9 cellular contexts compared by ENCODE assay signal in genomic region chr16:78045865-78046581, GRCh38. TPM values are rescaled to one million over a fixed set of nuclear protein-coding genes. Genes with fewer than 3 reads are reported as not detected.
DNase-seq lines count a peak whose midpoint lies in the region; ATAC-seq, FAIRE-seq and TF ChIP-seq lines count a peak whose summit lies in the region.
"Had no signal": no experiment of that assay in that cellular context is flagged by ENCODE, and none has a peak within 500 bp of the region (broad histone marks: within the 10 kb centered on the region; RNA-seq: fewer than 3 reads in every experiment).

No MANE protein-coding gene starts in this region.

- H3K79me2 ChIP-seq in astrocyte (ENCODE audit: insufficient read depth, low read length) = no peaks in the 10 kb centered on the region

- no peak overlapping the region for H2AFZ ChIP-seq in astrocyte (ENCODE audit: low read depth, low read length)

- no peak for FAIRE-seq in astrocyte (lab: Jason Lieb, UNC)

- H3K36me3 Mint-ChIP-seq in astrocyte (ENCODE audit: low read depth, unreplicated experiment) = no peaks in the 10 kb centered on the region

- H3K9ac ChIP-seq in astrocyte (ENCODE audit: low read length) = no peak overlapping the region

- no peaks in the 10 kb centered on the region for H3K4me1 Mint-ChIP-seq in astrocyte (ENCODE audit: low read depth, unreplicated experiment)

- H3K27ac ChIP-seq in astrocyte (ENCODE audit: low read depth, low read length) = no peak overlapping the region
- H3K27ac ChIP-seq: ascending aorta had no signal

- H3K9me3 ChIP-seq in astrocyte (ENCODE audit: insufficient read depth, low read depth, low read length) (no peaks in the 10 kb centered on the region), iPS-18c (ENCODE audit: control insufficient read depth, insufficient read depth, low read length) (no peaks in the 10 kb centered on the region)
- H3K9me3 ChIP-seq: ascending aorta had no signal

- H3K36me3 ChIP-seq in astrocyte (ENCODE audit: insufficient read depth, low read length) = no peaks in the 10 kb centered on the region
- H3K36me3 ChIP-seq: ascending aorta had no signal

- no peaks in the 10 kb centered on the region for H3K27me3 ChIP-seq in astrocyte (ENCODE audit: insufficient read depth, low read length)
- H3K27me3 ChIP-seq: ascending aorta had no signal

- peak; percentile 22 for DNase-seq in DMS53 treated with DMSO at 0.1 percent for 48 hours (lab: John Stamatoyannopoulos, UW; ENCODE audit: unreplicated experiment)
- peak; percentile 25 for DNase-seq in M059J (ENCODE audit: low read depth)
- DNase-seq in astrocyte (ENCODE audit: low read depth) = peak; percentile 51
- DNase-seq in smooth muscle cell of the brain vasculature (ENCODE audit: low read depth, low spot score) = peak; percentile 24
- no peak for DNase-seq in DMS79 (lab: John Stamatoyannopoulos, UW)
- no peak for DNase-seq in SW480 (ENCODE audit: low spot score)

- H3K27ac Mint-ChIP-seq in astrocyte (ENCODE audit: unreplicated experiment) = no peak overlapping the region

- H3K4me2 ChIP-seq in astrocyte (ENCODE audit: low read length) = peak overlapping the region; percentile 68

- peaks cover 48% of the 10 kb centered on the region for H3K27me3 Mint-ChIP-seq in astrocyte (ENCODE audit: low read depth, unreplicated experiment)

- ATAC-seq in GM21528 (IDR thresholded peaks at IDR 0.05; ENCODE audit: low FRiP score, unreplicated experiment) = no peak

- no peaks in the 10 kb centered on the region for H3K4me1 ChIP-seq in astrocyte (ENCODE audit: insufficient read depth, low read length)

- no peaks in the 10 kb centered on the region for H3K9me3 Mint-ChIP-seq in astrocyte (ENCODE audit: unreplicated experiment)

- H3K4me3 ChIP-seq in astrocyte (ENCODE audit: insufficient read depth, low read depth, low read length) (no peak overlapping the region), iPS-18c (ENCODE audit: insufficient read depth, low read depth, low read length) (peak overlapping the region; percentile 15; the same call in 1 of the 2 replicates)

- no peaks in the 10 kb centered on the region for H4K20me1 ChIP-seq in astrocyte (ENCODE audit: insufficient read depth, low read length)

- H3K4me3 Mint-ChIP-seq in astrocyte (ENCODE audit: unreplicated experiment) = no peak overlapping the region

- TF ChIP-seq CTCF in astrocyte (IDR thresholded peaks at IDR 0.05; ENCODE audit: insufficient read depth, low read depth, low read length) = no peak

RNA-seq across cellular contexts. Expression of gene CLEC3A, which starts 23.7 kb away (rescaled TPM):
- total RNA-seq in M059J (2014; rRNA removed; shearing (Covaris generic)) = not detected in 2 replicates
- not detected in 2 replicates for total RNA-seq in astrocyte
- total RNA-seq: ascending aorta had no signal

RNA-seq across cellular contexts. Expression of gene WWOX, which starts 53.4 kb away (rescaled TPM):
- total RNA-seq in M059J (2014; rRNA removed; shearing (Covaris generic)) = 13.7 and 22.4 TPM in 2 replicates
- 7.1 and 7.3 TPM in 2 replicates for total RNA-seq in astrocyte

Comparison
In these comparisons a context has a peak if more than half of its experiments do, and no peak if none do; other contexts are left out.
1. DNase-seq: peak in DMS53 treated with DMSO at 0.1 percent for 48 hours (single experiment), M059J (single experiment), astrocyte (single experiment) and smooth muscle cell of the brain vasculature (single experiment); none in DMS79 (single experiment) and SW480 (single experiment).